ENCODE assay signal across 39 cellular contexts in genomic region chr19:15557223-15557622, GRCh38. TPM values are rescaled to one million over a fixed set of nuclear protein-coding genes. Genes with fewer than 3 reads are reported as not detected.
"Had no signal": no experiment of that assay in that cellular context is flagged by ENCODE, and none has a peak within 500 bp of the region (broad histone marks: within the 10 kb centered on the region; RNA-seq: fewer than 3 reads in every experiment).

No MANE protein-coding gene starts in this region.

- DNase-seq: activated CD4-positive, alpha-beta memory T cell treated with anti-CD3 and anti-CD28 coated beads, Interleukin-2, amount 10 ng/mL, durations not matched to agents 7 days and 5 days; activated CD4-positive, alpha-beta T cell treated with anti-CD3 and anti-CD28 coated beads for 1 hour; activated CD4-positive, alpha-beta T cell treated with anti-CD3 and anti-CD28 coated beads for 36 hours; activated CD4-positive, alpha-beta T cell treated with anti-CD3 and anti-CD28 coated beads for 48 hours; activated CD4-positive, alpha-beta T cell treated with anti-CD3 and anti-CD28 coated beads, Interleukin-2, amount 10 ng/mL, durations not matched to agents 7 days and 5 days; activated CD4-positive, alpha-beta T cell treated with anti-CD3 and anti-CD28 coated beads, Interleukin-2, amount 50 U/mL, for 48 hours; activated CD4-positive, CD25-positive, alpha-beta regulatory T cell; activated CD8-positive, alpha-beta memory T cell treated with anti-CD3 and anti-CD28 coated beads for 24 hours; activated CD8-positive, alpha-beta memory T cell treated with anti-CD3 and anti-CD28 coated beads, Interleukin-2, amount 10 ng/mL, durations not matched to agents 7 days and 5 days; activated CD8-positive, alpha-beta memory T cell treated with anti-CD3 and anti-CD28 coated beads, Interleukin-2, amount 50 U/mL, for 48 hours; activated CD8-positive, alpha-beta T cell treated with anti-CD3 and anti-CD28 coated beads, Interleukin-2, amount 10 ng/mL, durations not matched to agents 7 days and 5 days; activated effector memory CD4-positive, alpha-beta T cell treated with Interleukin-2 at 50 U/mL for 16 hours; activated gamma-delta T cell; activated naive CD4-positive, alpha-beta T cell treated with anti-CD3 and anti-CD28 coated beads, Interleukin-2, amount 10 ng/mL, durations not matched to agents 7 days and 5 days; activated naive CD4-positive, alpha-beta T cell treated with Interleukin-2 at 50 U/mL for 16 hours; activated naive CD8-positive, alpha-beta T cell treated with anti-CD3 and anti-CD28 coated beads, Interleukin-2, amount 10 ng/mL, durations not matched to agents 7 days and 5 days; activated naive CD8-positive, alpha-beta T cell treated with anti-CD3 and anti-CD28 coated beads, Interleukin-2, amount 50 U/mL, for 24 hours; activated T-cell treated with anti-CD3 and anti-CD28 coated beads, Interleukin-2, amount 50 U/mL, for 24 hours; activated T-cell treated with anti-CD3 and anti-CD28 coated beads, Interleukin-2, amount 50 U/mL, for 48 hours; cerebellar nuclear complex; T-helper 1 cell; T-helper 2 cell; T-helper 9 cell; WERI-Rb-1 had no signal

- H3K4me3 Mint-ChIP-seq: activated naive CD4-positive, alpha-beta T cell treated with anti-CD3 and anti-CD28 coated beads, Interleukin-2, amount 50 U/mL, for 24 hours had no signal

- ATAC-seq: activated CD4-positive, CD25-positive, alpha-beta regulatory T cell treated with anti-CD3 and anti-CD28 coated beads, Interleukin-2, amount 50 U/mL, for 24 hours; WTC11 had no signal

- H3K27ac Mint-ChIP-seq: activated CD4-positive, alpha-beta T cell treated with anti-CD3 and anti-CD28 coated beads, Interleukin-2, amount 10 ng/mL, durations not matched to agents 7 days and 5 days; activated CD8-positive, alpha-beta memory T cell treated with anti-CD3 and anti-CD28 coated beads, Interleukin-2, amount 10 ng/mL, durations not matched to agents 7 days and 5 days; activated naive CD4-positive, alpha-beta T cell treated with anti-CD3 and anti-CD28 coated beads, Interleukin-2, amount 50 U/mL, for 24 hours; activated T-cell treated with anti-CD3 and anti-CD28 coated beads, Interleukin-2, amount 50 U/mL, for 24 hours; brain; T-helper 1 cell treated with Interleukin-12 subunit alpha and Interleukin-12 subunit beta and Interleukin-4 antibody, amounts not matched to agents 30 μg/mL and 1 μg/mL, for 36 hours; WTC11 had no signal

- H3K4me3 ChIP-seq: cardiac muscle cell had no signal

- H3K36me3 ChIP-seq: ascending aorta, cardiac muscle cell, WERI-Rb-1 had no signal

- H3K27me3 Mint-ChIP-seq: activated CD4-positive, alpha-beta T cell treated with anti-CD3 and anti-CD28 coated beads, Interleukin-2, amount 10 ng/mL, durations not matched to agents 7 days and 5 days; activated naive CD4-positive, alpha-beta T cell treated with anti-CD3 and anti-CD28 coated beads, Interleukin-2, amount 50 U/mL, for 24 hours; activated naive CD8-positive, alpha-beta T cell had no signal

- H3K36me3 Mint-ChIP-seq: activated CD8-positive, alpha-beta memory T cell treated with anti-CD3 and anti-CD28 coated beads, Interleukin-2, amount 10 ng/mL, durations not matched to agents 7 days and 5 days; activated naive CD4-positive, alpha-beta T cell treated with anti-CD3 and anti-CD28 coated beads, Interleukin-2, amount 10 ng/mL, durations not matched to agents 7 days and 5 days; activated naive CD4-positive, alpha-beta T cell treated with anti-CD3 and anti-CD28 coated beads, Interleukin-2, amount 50 U/mL, for 24 hours; activated naive CD8-positive, alpha-beta T cell; activated naive CD8-positive, alpha-beta T cell treated with anti-CD3 and anti-CD28 coated beads, Interleukin-2, amount 10 ng/mL, durations not matched to agents 7 days and 5 days; brain; WTC11 had no signal

- FAIRE-seq: bronchial epithelial cell, TTC549 had no signal

- H3K9me3 Mint-ChIP-seq: activated CD4-positive, alpha-beta memory T cell treated with anti-CD3 and anti-CD28 coated beads, Interleukin-2, amount 10 ng/mL, durations not matched to agents 7 days and 5 days; activated CD4-positive, alpha-beta T cell treated with anti-CD3 and anti-CD28 coated beads, Interleukin-2, amount 10 ng/mL, durations not matched to agents 7 days and 5 days; activated naive CD4-positive, alpha-beta T cell treated with anti-CD3 and anti-CD28 coated beads, Interleukin-2, amount 10 ng/mL, durations not matched to agents 7 days and 5 days; activated naive CD4-positive, alpha-beta T cell treated with anti-CD3 and anti-CD28 coated beads, Interleukin-2, amount 50 U/mL, for 24 hours; activated naive CD8-positive, alpha-beta T cell treated with anti-CD3 and anti-CD28 coated beads, Interleukin-2, amount 10 ng/mL, durations not matched to agents 7 days and 5 days; activated naive CD8-positive, alpha-beta T cell treated with anti-CD3 and anti-CD28 coated beads, Interleukin-2, amount 50 U/mL, for 24 hours; activated T-cell treated with anti-CD3 and anti-CD28 coated beads, Interleukin-2, amount 50 U/mL, for 24 hours; activated T-helper 2 cell treated with anti-CD3 and anti-CD28 coated beads, Interferon-gamma antibody, Interleukin-2, Interleukin-4, amounts not matched to agents 10 μg/mL and 5 μg/mL and 100 μg/mL, durations not matched to agents 14 hours and 24 hours and 36 hours; central memory CD8-positive, alpha-beta T cell; T-helper 1 cell treated with Interleukin-12 subunit alpha and Interleukin-12 subunit beta and Interleukin-4 antibody, amounts not matched to agents 30 μg/mL and 1 μg/mL, for 36 hours; T-helper 2 cell treated with Interferon-gamma antibody and Interleukin-4, amounts not matched to agents 5 μg/mL and 100 μg/mL, for 36 hours had no signal

- H3K9me3 ChIP-seq: ascending aorta had no signal

- H3K27ac ChIP-seq: ascending aorta, cardiac muscle cell, WERI-Rb-1 had no signal

- H3K27me3 ChIP-seq: ascending aorta, cardiac muscle cell had no signal

RNA-seq across cellular contexts. Expression of gene CYP4F22, which starts 48.9 kb away (rescaled TPM):
- total RNA-seq: ascending aorta, bronchial epithelial cell, cardiac muscle cell, chondrocyte had no signal
- polyA plus RNA-seq: cardiac muscle cell had no signal

RNA-seq across cellular contexts. Expression of gene CYP4F8, which starts 57.8 kb away (rescaled TPM):
- total RNA-seq: activated CD4-positive, alpha-beta memory T cell treated with anti-CD3 and anti-CD28 coated beads, Interleukin-2, amount 10 ng/mL, durations not matched to agents 7 days and 5 days; activated CD4-positive, alpha-beta T cell treated with anti-CD3 and anti-CD28 coated beads for 36 hours; activated CD4-positive, alpha-beta T cell treated with anti-CD3 and anti-CD28 coated beads, Interleukin-2, amount 10 ng/mL, durations not matched to agents 7 days and 5 days; activated CD8-positive, alpha-beta memory T cell treated with anti-CD3 and anti-CD28 coated beads, Interleukin-2, amount 10 ng/mL, durations not matched to agents 7 days and 5 days; activated CD8-positive, alpha-beta T cell treated with anti-CD3 and anti-CD28 coated beads, Interleukin-2, amount 10 ng/mL, durations not matched to agents 7 days and 5 days; activated naive CD8-positive, alpha-beta T cell treated with anti-CD3 and anti-CD28 coated beads, Interleukin-2, amount 10 ng/mL, durations not matched to agents 7 days and 5 days; activated T-helper 2 cell treated with anti-CD3 and anti-CD28 coated beads, Interferon-gamma antibody, Interleukin-2, Interleukin-4, amounts not matched to agents 10 μg/mL and 5 μg/mL and 100 μg/mL, durations not matched to agents 14 hours and 24 hours and 36 hours; ascending aorta; bronchial epithelial cell; cardiac muscle cell; chondrocyte; WTC11 had no signal
- polyA plus RNA-seq: adipose tissue, cardiac muscle cell had no signal
